In the genomic region with DNA sequence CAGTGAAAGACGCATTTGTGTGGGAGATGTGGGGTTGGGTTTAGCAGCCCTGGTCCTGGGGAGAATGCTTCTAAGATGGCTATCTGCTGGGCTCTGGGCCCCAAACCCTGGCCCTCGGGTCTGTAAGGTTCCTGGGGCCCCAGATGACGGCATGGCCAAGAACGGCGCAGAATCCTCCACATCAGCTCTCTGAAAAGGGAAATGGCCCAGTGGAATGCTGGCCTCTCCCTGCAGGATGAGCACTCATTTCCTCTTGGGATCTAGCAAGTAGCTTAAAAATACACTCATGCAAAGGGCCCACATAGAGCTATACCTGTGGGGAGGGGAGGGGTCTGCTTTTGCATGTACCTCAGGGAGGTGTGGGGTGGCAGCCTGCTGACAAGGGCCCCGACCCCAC, we compare ENCODE assay signal across 9 cellular contexts. TPM values are rescaled to one million over a fixed set of nuclear protein-coding genes. Genes with fewer than 3 reads are reported as not detected.
DNase-seq lines count a peak whose midpoint lies in the region; ATAC-seq and TF ChIP-seq lines count a peak whose summit lies in the region.
"Had no signal": no experiment of that assay in that cellular context is flagged by ENCODE, and none has a peak within 500 bp of the region (broad histone marks: within the 10 kb centered on the region; RNA-seq: fewer than 3 reads in every experiment).

No MANE protein-coding gene starts in this region.

- no peak for TF ChIP-seq CTCF in coronary artery (IDR thresholded peaks at IDR 0.05)

- peaks cover 18% of the 10 kb centered on the region for H3K4me1 ChIP-seq in muscle layer of colon (ENCODE audit: insufficient read depth, low read length)

- no peak overlapping the region for H3K9ac ChIP-seq in muscle layer of colon (ENCODE audit: low read length)

- no peaks in the 10 kb centered on the region for H3K36me3 ChIP-seq in muscle layer of colon (ENCODE audit: insufficient read depth, low read length)

- H3K27me3 ChIP-seq in muscle layer of colon (ENCODE audit: control insufficient read depth in 1 of 2, insufficient read depth in 2 of 2, low read length in 2 of 2): no peaks in the 10 kb centered on the region

- no peak for ATAC-seq in GM19452 (IDR thresholded peaks at IDR 0.05; ENCODE audit: unreplicated experiment)
- no peak for ATAC-seq in HG02763 (IDR thresholded peaks at IDR 0.05; ENCODE audit: unreplicated experiment)
- ATAC-seq in GM18519 (IDR thresholded peaks at IDR 0.05; ENCODE audit: low FRiP score, unreplicated experiment): no peak

- H3K9me3 ChIP-seq in muscle layer of colon (ENCODE audit: low read length): no peaks in the 10 kb centered on the region

- peak overlapping the region; percentile 67 for H3K4me3 ChIP-seq in coronary artery
- peak overlapping the region; percentile 11 to 58 for H3K4me3 ChIP-seq in muscle layer of colon (ENCODE audit: low read depth in 1 of 2, low read length in 2 of 2)

- H3K27ac ChIP-seq in coronary artery (peak overlapping the region; percentile 5 to 88), muscle layer of colon (ENCODE audit: low read depth, low read length) (peak overlapping the region; percentile 52)

- DNase-seq in A172 (ENCODE audit: low spot score): peak; percentile 65
- peak; percentile 35 for DNase-seq in LHCN-M2 (ENCODE audit: low read depth)
- DNase-seq in coronary artery (ENCODE audit: low spot score): no peak
- no peak for DNase-seq in activated CD4-positive, alpha-beta T cell treated with anti-CD3 and anti-CD28 coated beads, Interleukin-2, amount 50 U/mL, for 1 hour
- DNase-seq: NCI-H2029 had no signal

RNA-seq across cellular contexts. Expression of gene LINC01488, which starts 37.5 kb away (rescaled TPM):
- not detected in 2 replicates for total RNA-seq in A172 (2014; rRNA removed; shearing (Covaris generic))
- total RNA-seq in LHCN-M2 (2014; rRNA removed): not detected in 2 replicates
- polyA plus RNA-seq in LHCN-M2 (2012): 0.12 TPM

Comparison
In these comparisons a context has a peak if more than half of its experiments do, and no peak if none do; other contexts are left out.
1. DNase-seq: peak in A172 (single experiment) and LHCN-M2 (single experiment); none in coronary artery (single experiment) and activated CD4-positive, alpha-beta T cell treated with anti-CD3 and anti-CD28 coated beads, Interleukin-2, amount 50 U/mL, for 1 hour (single experiment).